In genomic region chr3:63960048-63960711, GRCh38 we compare ENCODE assay signal across 8 cellular contexts. TPM values are rescaled to one million over a fixed set of nuclear protein-coding genes. Genes with fewer than 3 reads are reported as not detected.
DNase-seq lines count a peak whose midpoint lies in the region; ATAC-seq, FAIRE-seq and TF ChIP-seq lines count a peak whose summit lies in the region.

No MANE protein-coding gene starts in this region.

- no peak for TF ChIP-seq CTCF in CD4-positive, alpha-beta T cell (IDR thresholded peaks at IDR 0.05)
- no peak for TF ChIP-seq CTCF in HFFc6 (IDR thresholded peaks at IDR 0.05)
- no peak for TF ChIP-seq CTCF in WI38 (IDR thresholded peaks at IDR 0.05; ENCODE audit: low read depth, low read length)
- no peak for TF ChIP-seq CTCF in fibroblast of villous mesenchyme (IDR thresholded peaks at IDR 0.05; ENCODE audit: insufficient read depth, low read depth, low read length)
- no peak for TF ChIP-seq CTCF in sigmoid colon (IDR thresholded peaks at IDR 0.05)

- no peak for TF ChIP-seq EP300 in sigmoid colon (IDR thresholded peaks at IDR 0.05)

- H3K27ac Mint-ChIP-seq in CD4-positive, alpha-beta T cell, result peak overlapping the region; percentile 12
- peak overlapping the region; percentile 76 for H3K27ac Mint-ChIP-seq in HFFc6

- H3K27me3 ChIP-seq in CD4-positive, alpha-beta T cell (ENCODE audit: control insufficient read depth, insufficient read depth, low read length), result no peaks in the 10 kb centered on the region
- no peaks in the 10 kb centered on the region for H3K27me3 ChIP-seq in sigmoid colon

- peaks cover 0 to 69% (median 41%) of the 10 kb centered on the region in 4 donors for H3K4me1 ChIP-seq in sigmoid colon

- no peaks in the 10 kb centered on the region for H3K9me3 ChIP-seq in CD4-positive, alpha-beta T cell (ENCODE audit: control insufficient read depth, low read length)
- no peaks in the 10 kb centered on the region for H3K9me3 ChIP-seq in sigmoid colon

- CTCF ChIA-PET in CD4-positive, alpha-beta T cell (lab: Charles Lee), result interaction anchor here (3.7 to 13.2 kb wide), 2 partner anchors 20 to 33 kb away, joined by 40 to 168 read pairs; no protein-coding TSS in a partner anchor

- H3K36me3 ChIP-seq in sigmoid colon, result no peaks in the 10 kb centered on the region

- no peak overlapping the region for H3K27ac ChIP-seq in CD4-positive, alpha-beta T cell (ENCODE audit: low read depth, low read length)
- H3K27ac ChIP-seq in sigmoid colon, result peak overlapping the region; percentile 70 to 82 (median 74)

- intact Hi-C loops in CD4-positive, alpha-beta T cell (cut with DNase I, micrococcal nuclease), result loop anchor here in 1 of 2 experiments (2.0 kb wide), 1 partner anchor 19 kb away; no protein-coding TSS in a partner anchor
- intact Hi-C loops in sigmoid colon (cut with DNase I), result loop anchor here (2.0 kb wide), 2 partner anchors 33 to 47 kb away; partner anchors contain the start of gene SCAANT1

- H3K4me1 Mint-ChIP-seq in CD4-positive, alpha-beta T cell (ENCODE audit: low read depth), result peaks cover 40% of the 10 kb centered on the region
- H3K4me1 Mint-ChIP-seq in HFFc6 (ENCODE audit: low read depth), result peaks cover 53% of the 10 kb centered on the region

- no peaks in the 10 kb centered on the region for H3K9me3 Mint-ChIP-seq in CD4-positive, alpha-beta T cell
- H3K9me3 Mint-ChIP-seq in HFFc6, result no peaks in the 10 kb centered on the region

- H3K27me3 Mint-ChIP-seq in CD4-positive, alpha-beta T cell, result no peaks in the 10 kb centered on the region
- H3K27me3 Mint-ChIP-seq in HFFc6 (ENCODE audit: insufficient read depth), result no peaks in the 10 kb centered on the region

- peak overlapping the region; percentile 47 for H3K4me3 ChIP-seq in WI38 (ENCODE audit: low read depth, low read length)
- peak overlapping the region; percentile 54 for H3K4me3 ChIP-seq in fibroblast of villous mesenchyme (ENCODE audit: low read depth, low read length)
- H3K4me3 ChIP-seq in sigmoid colon, result peak overlapping the region; percentile 4 to 38 (median 24)

- POLR2A ChIA-PET in CD4-positive, alpha-beta T cell (lab: Charles Lee), result interaction anchor here (2.8 to 11.2 kb wide), 3 partner anchors 8 to 33 kb away, joined by 13 to 270 read pairs (median 14); no protein-coding TSS in a partner anchor

- H3K4me3 Mint-ChIP-seq in CD4-positive, alpha-beta T cell, result no peak overlapping the region
- peak overlapping the region; percentile 75 for H3K4me3 Mint-ChIP-seq in HFFc6

- no peak for TF ChIP-seq POLR2A in sigmoid colon (IDR thresholded peaks at IDR 0.05)

- no peak for DNase-seq in CD4-positive, alpha-beta T cell
- peak; percentile 62 for DNase-seq in HFFc6
- peak; percentile 83 for DNase-seq in fibroblast of villous mesenchyme (ENCODE audit: low read depth)
- no peak for DNase-seq in sigmoid colon
- DNase-seq in NCI-H2196 (lab: John Stamatoyannopoulos, UW; ENCODE audit: unreplicated experiment), result no peak
- DNase-seq in frontal cortex (ENCODE audit: low spot score in 2 of 2), result no peak

- 37 to 47% methylated on average over 6 of the region's 6 CpGs for WGBS in sigmoid colon, 2 donors

- peaks cover 8% of the 10 kb centered on the region for H3K36me3 Mint-ChIP-seq in CD4-positive, alpha-beta T cell (ENCODE audit: low read depth)
- peaks cover 2% of the 10 kb centered on the region; the same call in 1 of the 2 replicates for H3K36me3 Mint-ChIP-seq in HFFc6 (ENCODE audit: low read depth)

- no peak for ATAC-seq in CD4-positive, alpha-beta T cell (ENCODE audit: poor library complexity)
- ATAC-seq in GM21515 (IDR thresholded peaks at IDR 0.05; ENCODE audit: unreplicated experiment), result no peak

- no peak for FAIRE-seq in frontal cortex (lab: Jason Lieb, UNC)

RNA-seq across cellular contexts. Expression of gene SCAANT1, which starts 48.0 kb away (rescaled TPM):
- 1 to 10 TPM; 1.4 to 2.1 TPM for total RNA-seq in CD4-positive, alpha-beta T cell
- total RNA-seq in HFFc6 (2021; fragmentation: NEBNext Ultra II Directional; extraction: Animal tissue kit (Norgen Biotek cat#: 25700)), result not detected
- not detected in 2 replicates for total RNA-seq in fibroblast of villous mesenchyme
- not detected for total RNA-seq in sigmoid colon
- not detected for polyA plus RNA-seq in sigmoid colon
- not detected for total RNA-seq in frontal cortex

Comparison
In these comparisons a context has a peak if more than half of its experiments do, and no peak if none do; other contexts are left out.
1. DNase-seq: peak in HFFc6 (single experiment) and fibroblast of villous mesenchyme (single experiment); none in CD4-positive, alpha-beta T cell (0 of 10), sigmoid colon (single experiment), NCI-H2196 (single experiment) and frontal cortex (0 of 2).
2. Peak in every context shown above with its lines, with median percentiles within 50 percentile points of each other: H3K4me3 ChIP-seq.